In the genomic region with DNA sequence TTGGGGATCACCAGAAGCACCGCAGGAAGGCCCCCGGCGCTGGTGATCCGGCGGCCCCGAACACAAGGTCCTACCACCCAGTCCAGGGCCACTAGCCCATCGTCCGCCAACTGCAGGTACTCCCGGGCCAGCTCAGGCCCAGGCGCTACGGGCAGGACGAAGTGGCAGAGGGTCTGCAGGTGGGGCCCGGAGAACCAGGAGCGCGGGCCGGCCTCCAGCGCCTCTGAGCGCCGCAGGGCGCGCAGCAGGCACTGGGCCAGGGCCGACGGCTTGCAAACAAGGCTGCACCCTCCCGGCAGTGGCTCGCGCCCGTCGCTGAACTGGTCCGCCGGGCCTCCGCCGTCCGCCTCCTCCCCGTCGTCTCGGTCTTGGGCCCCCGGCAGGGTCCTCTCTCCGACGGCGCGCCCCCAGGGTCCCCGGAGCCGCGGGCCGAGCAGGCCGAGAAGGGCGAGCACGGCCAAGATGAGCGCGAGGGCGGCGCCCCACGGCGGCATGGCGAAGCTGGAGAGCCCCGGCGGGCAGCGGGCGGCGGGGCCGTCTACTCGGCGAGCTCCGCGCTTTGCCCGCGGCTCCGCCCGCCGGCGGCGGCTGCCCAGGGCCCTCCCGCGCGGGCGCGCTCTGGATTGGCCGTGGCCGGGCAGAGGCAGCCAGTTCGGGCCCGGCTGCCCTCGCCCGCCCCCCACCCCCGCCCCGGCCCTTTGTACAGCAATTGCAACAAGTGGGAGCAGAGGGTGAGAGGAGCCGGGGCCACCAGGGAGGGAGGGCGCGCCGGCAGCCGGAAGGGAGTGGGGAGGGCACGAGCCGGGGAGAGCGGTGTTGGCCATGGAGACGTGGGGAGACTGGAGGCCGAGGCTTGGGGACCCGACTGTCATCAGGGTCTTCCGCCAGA, we compare ENCODE assay signal across 1 cellular context.
TF ChIP-seq lines count a peak whose summit lies in the region.

A gene with protein sequence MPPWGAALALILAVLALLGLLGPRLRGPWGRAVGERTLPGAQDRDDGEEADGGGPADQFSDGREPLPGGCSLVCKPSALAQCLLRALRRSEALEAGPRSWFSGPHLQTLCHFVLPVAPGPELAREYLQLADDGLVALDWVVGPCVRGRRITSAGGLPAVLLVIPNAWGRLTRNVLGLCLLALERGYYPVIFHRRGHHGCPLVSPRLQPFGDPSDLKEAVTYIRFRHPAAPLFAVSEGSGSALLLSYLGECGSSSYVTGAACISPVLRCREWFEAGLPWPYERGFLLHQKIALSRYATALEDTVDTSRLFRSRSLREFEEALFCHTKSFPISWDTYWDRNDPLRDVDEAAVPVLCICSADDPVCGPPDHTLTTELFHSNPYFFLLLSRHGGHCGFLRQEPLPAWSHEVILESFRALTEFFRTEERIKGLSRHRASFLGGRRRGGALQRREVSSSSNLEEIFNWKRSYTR (minus strand): TSS at position 565 of the 889 bp plus-strand sequence. CDS start 71 bp downstream, at position 494.

TF ChIP-seq in HepG2, 621 proteins besides CTCF, POLR2A, EP300 and RAD21 (continued from another document and continues in another):
- peak; percentile 74; the same call in 1 of the 2 replicates for TF ChIP-seq THAP7 (CRISPR knock-in tag; IDR thresholded peaks at IDR 0.05)
- TF ChIP-seq, protein P1, sequence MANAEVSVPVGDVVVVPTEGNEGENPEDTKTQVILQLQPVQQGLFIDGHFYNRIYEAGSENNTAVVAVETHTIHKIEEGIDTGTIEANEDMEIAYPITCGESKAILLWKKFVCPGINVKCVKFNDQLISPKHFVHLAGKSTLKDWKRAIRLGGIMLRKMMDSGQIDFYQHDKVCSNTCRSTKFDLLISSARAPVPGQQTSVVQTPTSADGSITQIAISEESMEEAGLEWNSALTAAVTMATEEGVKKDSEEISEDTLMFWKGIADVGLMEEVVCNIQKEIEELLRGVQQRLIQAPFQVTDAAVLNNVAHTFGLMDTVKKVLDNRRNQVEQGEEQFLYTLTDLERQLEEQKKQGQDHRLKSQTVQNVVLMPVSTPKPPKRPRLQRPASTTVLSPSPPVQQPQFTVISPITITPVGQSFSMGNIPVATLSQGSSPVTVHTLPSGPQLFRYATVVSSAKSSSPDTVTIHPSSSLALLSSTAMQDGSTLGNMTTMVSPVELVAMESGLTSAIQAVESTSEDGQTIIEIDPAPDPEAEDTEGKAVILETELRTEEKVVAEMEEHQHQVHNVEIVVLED (CRISPR knock-in tag; IDR thresholded peaks at IDR 0.05; ENCODE audit: borderline replicate concordance): no peak
- TF ChIP-seq RCOR2 (CRISPR knock-in tag; IDR thresholded peaks at IDR 0.05): no peak
- TF ChIP-seq ZNF547 (CRISPR knock-in tag; IDR thresholded peaks at IDR 0.05): no peak
- no peak for TF ChIP-seq GABPA (IDR thresholded peaks at IDR 0.05; ENCODE audit: low read depth, low read length)
- TF ChIP-seq GABPA (CRISPR knock-in tag; IDR thresholded peaks at IDR 0.05; ENCODE audit: low read depth): no peak
- TF ChIP-seq NR0B2 (CRISPR knock-in tag; IDR thresholded peaks at IDR 0.05): no peak
- no peak for TF ChIP-seq POLR2AphosphoS2 (IDR thresholded peaks at IDR 0.05; ENCODE audit: low read depth, low read length)
- no peak for TF ChIP-seq FLYWCH1 (CRISPR knock-in tag; IDR thresholded peaks at IDR 0.05)
- TF ChIP-seq ZNF768 (CRISPR knock-in tag; IDR thresholded peaks at IDR 0.05): no peak; the same call in 1 of the 2 replicates
- TF ChIP-seq HIVEP1 (CRISPR knock-in tag; IDR thresholded peaks at IDR 0.05): no peak; the same call in 1 of the 2 replicates
- peak; percentile 60; the same call in 1 of the 2 replicates for TF ChIP-seq ZNF451 (CRISPR knock-in tag; IDR thresholded peaks at IDR 0.05)
- TF ChIP-seq, protein P2, sequence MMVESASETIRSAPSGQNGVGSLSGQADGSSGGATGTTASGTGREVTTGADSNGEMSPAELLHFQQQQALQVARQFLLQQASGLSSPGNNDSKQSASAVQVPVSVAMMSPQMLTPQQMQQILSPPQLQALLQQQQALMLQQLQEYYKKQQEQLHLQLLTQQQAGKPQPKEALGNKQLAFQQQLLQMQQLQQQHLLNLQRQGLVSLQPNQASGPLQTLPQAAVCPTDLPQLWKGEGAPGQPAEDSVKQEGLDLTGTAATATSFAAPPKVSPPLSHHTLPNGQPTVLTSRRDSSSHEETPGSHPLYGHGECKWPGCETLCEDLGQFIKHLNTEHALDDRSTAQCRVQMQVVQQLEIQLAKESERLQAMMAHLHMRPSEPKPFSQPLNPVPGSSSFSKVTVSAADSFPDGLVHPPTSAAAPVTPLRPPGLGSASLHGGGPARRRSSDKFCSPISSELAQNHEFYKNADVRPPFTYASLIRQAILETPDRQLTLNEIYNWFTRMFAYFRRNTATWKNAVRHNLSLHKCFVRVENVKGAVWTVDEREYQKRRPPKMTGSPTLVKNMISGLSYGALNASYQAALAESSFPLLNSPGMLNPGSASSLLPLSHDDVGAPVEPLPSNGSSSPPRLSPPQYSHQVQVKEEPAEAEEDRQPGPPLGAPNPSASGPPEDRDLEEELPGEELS (CRISPR knock-in tag; IDR thresholded peaks at IDR 0.05): no peak
- TF ChIP-seq ISL2 (CRISPR knock-in tag; IDR thresholded peaks at IDR 0.05): no peak
- no peak for TF ChIP-seq ATRX (CRISPR knock-in tag; IDR thresholded peaks at IDR 0.05; ENCODE audit: borderline replicate concordance)
- no peak for TF ChIP-seq TOE1 (CRISPR knock-in tag; IDR thresholded peaks at IDR 0.05)
- no peak for TF ChIP-seq HNRNPL (IDR thresholded peaks at IDR 0.05; ENCODE audit: low read depth, low read length)
- TF ChIP-seq ZNF790 (CRISPR knock-in tag; IDR thresholded peaks at IDR 0.05; ENCODE audit: borderline replicate concordance): peak; percentile 74; the same call in 1 of the 2 replicates
- no peak for TF ChIP-seq ZNF781 (CRISPR knock-in tag; IDR thresholded peaks at IDR 0.05; ENCODE audit: borderline replicate concordance, not compliant biosample characterization)
- TF ChIP-seq, protein P3, sequence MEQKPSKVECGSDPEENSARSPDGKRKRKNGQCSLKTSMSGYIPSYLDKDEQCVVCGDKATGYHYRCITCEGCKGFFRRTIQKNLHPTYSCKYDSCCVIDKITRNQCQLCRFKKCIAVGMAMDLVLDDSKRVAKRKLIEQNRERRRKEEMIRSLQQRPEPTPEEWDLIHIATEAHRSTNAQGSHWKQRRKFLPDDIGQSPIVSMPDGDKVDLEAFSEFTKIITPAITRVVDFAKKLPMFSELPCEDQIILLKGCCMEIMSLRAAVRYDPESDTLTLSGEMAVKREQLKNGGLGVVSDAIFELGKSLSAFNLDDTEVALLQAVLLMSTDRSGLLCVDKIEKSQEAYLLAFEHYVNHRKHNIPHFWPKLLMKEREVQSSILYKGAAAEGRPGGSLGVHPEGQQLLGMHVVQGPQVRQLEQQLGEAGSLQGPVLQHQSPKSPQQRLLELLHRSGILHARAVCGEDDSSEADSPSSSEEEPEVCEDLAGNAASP (CRISPR knock-in tag; IDR thresholded peaks at IDR 0.05; ENCODE audit: borderline replicate concordance): no peak
- TF ChIP-seq, protein P4, sequence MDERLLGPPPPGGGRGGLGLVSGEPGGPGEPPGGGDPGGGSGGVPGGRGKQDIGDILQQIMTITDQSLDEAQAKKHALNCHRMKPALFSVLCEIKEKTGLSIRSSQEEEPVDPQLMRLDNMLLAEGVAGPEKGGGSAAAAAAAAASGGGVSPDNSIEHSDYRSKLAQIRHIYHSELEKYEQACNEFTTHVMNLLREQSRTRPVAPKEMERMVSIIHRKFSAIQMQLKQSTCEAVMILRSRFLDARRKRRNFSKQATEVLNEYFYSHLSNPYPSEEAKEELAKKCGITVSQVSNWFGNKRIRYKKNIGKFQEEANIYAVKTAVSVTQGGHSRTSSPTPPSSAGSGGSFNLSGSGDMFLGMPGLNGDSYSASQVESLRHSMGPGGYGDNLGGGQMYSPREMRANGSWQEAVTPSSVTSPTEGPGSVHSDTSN (CRISPR knock-in tag; IDR thresholded peaks at IDR 0.05): no peak
- no peak for TF ChIP-seq ZNF674 (CRISPR knock-in tag; IDR thresholded peaks at IDR 0.05; ENCODE audit: low read depth)
- TF ChIP-seq CBX1 (IDR thresholded peaks at IDR 0.05; ENCODE audit: low read depth): no peak
- TF ChIP-seq SSRP1 (CRISPR knock-in tag; IDR thresholded peaks at IDR 0.05): no peak
- TF ChIP-seq, protein P5, sequence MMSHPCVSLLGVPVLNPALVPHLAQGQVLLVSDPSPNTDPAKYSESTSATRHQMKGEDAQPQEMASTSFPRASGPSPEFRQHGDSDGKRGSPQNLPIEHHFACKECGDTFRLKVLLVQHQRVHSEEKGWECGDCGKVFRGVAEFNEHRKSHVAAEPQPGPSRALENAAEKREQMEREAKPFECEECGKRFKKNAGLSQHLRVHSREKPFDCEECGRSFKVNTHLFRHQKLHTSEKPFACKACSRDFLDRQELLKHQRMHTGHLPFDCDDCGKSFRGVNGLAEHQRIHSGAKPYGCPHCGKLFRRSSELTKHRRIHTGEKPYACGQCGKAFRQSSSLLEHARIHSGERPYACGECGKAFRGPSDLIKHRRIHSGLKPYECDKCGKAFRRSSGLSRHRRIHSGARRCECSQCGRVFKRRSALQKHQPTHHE (CRISPR knock-in tag; IDR thresholded peaks at IDR 0.05; ENCODE audit: borderline replicate concordance): no peak
- TF ChIP-seq SIX1 (CRISPR knock-in tag; IDR thresholded peaks at IDR 0.05; ENCODE audit: borderline replicate concordance): no peak
- TF ChIP-seq ZNF777 (CRISPR knock-in tag; IDR thresholded peaks at IDR 0.05): peak; percentile 98
- no peak for TF ChIP-seq ZNF18 (CRISPR knock-in tag; IDR thresholded peaks at IDR 0.05; ENCODE audit: insufficient replicate concordance)
- TF ChIP-seq, protein P6, sequence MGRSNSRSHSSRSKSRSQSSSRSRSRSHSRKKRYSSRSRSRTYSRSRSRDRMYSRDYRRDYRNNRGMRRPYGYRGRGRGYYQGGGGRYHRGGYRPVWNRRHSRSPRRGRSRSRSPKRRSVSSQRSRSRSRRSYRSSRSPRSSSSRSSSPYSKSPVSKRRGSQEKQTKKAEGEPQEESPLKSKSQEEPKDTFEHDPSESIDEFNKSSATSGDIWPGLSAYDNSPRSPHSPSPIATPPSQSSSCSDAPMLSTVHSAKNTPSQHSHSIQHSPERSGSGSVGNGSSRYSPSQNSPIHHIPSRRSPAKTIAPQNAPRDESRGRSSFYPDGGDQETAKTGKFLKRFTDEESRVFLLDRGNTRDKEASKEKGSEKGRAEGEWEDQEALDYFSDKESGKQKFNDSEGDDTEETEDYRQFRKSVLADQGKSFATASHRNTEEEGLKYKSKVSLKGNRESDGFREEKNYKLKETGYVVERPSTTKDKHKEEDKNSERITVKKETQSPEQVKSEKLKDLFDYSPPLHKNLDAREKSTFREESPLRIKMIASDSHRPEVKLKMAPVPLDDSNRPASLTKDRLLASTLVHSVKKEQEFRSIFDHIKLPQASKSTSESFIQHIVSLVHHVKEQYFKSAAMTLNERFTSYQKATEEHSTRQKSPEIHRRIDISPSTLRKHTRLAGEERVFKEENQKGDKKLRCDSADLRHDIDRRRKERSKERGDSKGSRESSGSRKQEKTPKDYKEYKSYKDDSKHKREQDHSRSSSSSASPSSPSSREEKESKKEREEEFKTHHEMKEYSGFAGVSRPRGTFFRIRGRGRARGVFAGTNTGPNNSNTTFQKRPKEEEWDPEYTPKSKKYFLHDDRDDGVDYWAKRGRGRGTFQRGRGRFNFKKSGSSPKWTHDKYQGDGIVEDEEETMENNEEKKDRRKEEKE (IDR thresholded peaks at IDR 0.05): no peak
- TF ChIP-seq HMGXB3 (CRISPR knock-in tag; IDR thresholded peaks at IDR 0.05; ENCODE audit: borderline replicate concordance): no peak
- no peak for TF ChIP-seq ZBTB1 (CRISPR knock-in tag; IDR thresholded peaks at IDR 0.05; ENCODE audit: borderline replicate concordance)
- TF ChIP-seq ZNF572 (CRISPR knock-in tag; IDR thresholded peaks at IDR 0.05): no peak
